In the genomic region with DNA sequence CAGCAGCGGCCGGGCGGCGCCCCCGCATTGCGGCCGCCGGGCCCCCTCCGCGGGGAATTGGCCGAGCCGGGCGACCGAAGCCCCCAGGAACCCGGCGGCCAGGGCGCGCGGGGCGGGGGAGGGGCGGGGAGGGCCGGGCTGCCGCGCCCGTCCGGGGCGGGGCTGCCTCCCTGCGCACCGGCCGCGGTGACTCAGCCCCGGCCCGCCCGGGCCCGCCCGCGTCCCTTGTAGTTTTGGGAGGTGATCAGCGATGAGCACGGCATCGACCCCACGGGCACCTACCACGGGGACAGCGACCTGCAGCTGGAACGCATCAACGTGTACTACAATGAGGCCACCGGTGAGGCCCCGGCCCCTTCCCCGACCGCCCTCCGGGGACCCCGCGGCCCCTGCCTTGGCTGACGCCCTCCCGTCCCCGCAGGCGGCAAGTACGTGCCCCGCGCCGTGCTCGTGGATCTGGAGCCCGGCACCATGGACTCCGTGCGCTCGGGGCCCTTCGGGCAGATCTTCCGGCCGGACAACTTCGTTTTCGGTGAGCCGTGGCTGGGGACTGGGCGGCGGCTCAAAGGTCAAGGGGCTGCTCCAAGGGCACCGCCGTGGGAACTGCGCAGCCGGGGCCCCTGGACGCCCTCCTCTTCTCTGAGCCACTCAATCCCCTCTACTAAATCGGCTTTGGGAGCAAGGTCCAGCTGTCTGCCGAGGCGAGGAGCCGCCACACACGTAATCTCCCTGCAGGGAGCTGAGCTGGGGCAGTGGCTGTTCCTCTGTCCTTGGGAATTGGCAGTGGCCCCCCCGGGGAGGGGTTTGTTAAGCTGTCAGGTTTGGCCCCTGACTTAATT, we compare ENCODE assay signal across 8 cellular contexts. TPM values are rescaled to one million over a fixed set of nuclear protein-coding genes. Genes with fewer than 3 reads are reported as not detected.
DNase-seq lines count a peak whose midpoint lies in the region; ATAC-seq and TF ChIP-seq lines count a peak whose summit lies in the region.

No MANE protein-coding gene starts in this region.

- peak; percentile 5 for ATAC-seq in HG02981 (IDR thresholded peaks at IDR 0.05; ENCODE audit: unreplicated experiment)

- no peaks in the 10 kb centered on the region for H3K9me3 ChIP-seq in hepatocyte (ENCODE audit: low read depth)
- H3K9me3 ChIP-seq in spleen = no peaks in the 10 kb centered on the region

- CTCF ChIA-PET in GM10248 (lab: Yijun Ruan, JAX) = interaction anchor here (0.8 to 8.0 kb wide), 11 partner anchors 11 to 212 kb away, joined by 3 to 92 read pairs (median 4); a partner anchor contains a TSS

- no peak overlapping the region for H2AFZ ChIP-seq in hepatocyte

- no peaks in the 10 kb centered on the region for H3K9me2 ChIP-seq in hepatocyte (replicated peaks; ENCODE audit: insufficient read depth)

- H3K4me1 ChIP-seq in hepatocyte (ENCODE audit: insufficient read depth) (peaks cover 25% of the 10 kb centered on the region), spleen (peaks cover 18 to 73% (median 58%) of the 10 kb centered on the region in 6 donors)

- intact Hi-C loops in spleen (cut with DNase I; ENCODE audit: low total_unique reads) = no loop called here

- H3K79me2 ChIP-seq in hepatocyte = peaks cover 60% of the 10 kb centered on the region

- peak overlapping the region; percentile 94 for H3K27ac ChIP-seq in hepatocyte
- peak overlapping the region; percentile 74 to 99 (median 95) for H3K27ac ChIP-seq in spleen

- peaks cover 24% of the 10 kb centered on the region for H4K20me1 ChIP-seq in hepatocyte (ENCODE audit: insufficient read depth, poor library complexity, severe bottlenecking)

- H3K4me3 ChIP-seq in hepatocyte (peak overlapping the region; percentile 98), spleen (peak overlapping the region; percentile 75 to 94 (median 81))

- 4% methylated on average over 22 of the region's 84 CpGs for WGBS in hepatocyte (ENCODE audit: low lambda C conversion rate, missing lambda C conversion rate)
- WGBS in spleen, 5 donors = 2 to 20% (median 4%) methylated on average over 13 to 84 of the region's 84 CpGs

- DNase-seq in GM10248 (ENCODE audit: extremely low spot score) (peak; percentile 64), T follicular helper cell (ENCODE audit: low read depth) (peak; percentile 56), amniotic stem cell (lab: John Stamatoyannopoulos, UW) (peak; percentile 31), hepatocyte (ENCODE audit: low spot score) (peak; percentile 79), spleen (peak; percentile 94), G401 (ENCODE audit: low spot score) (no peak), NCI-H1105 (lab: John Stamatoyannopoulos, UW) (no peak)

- no peaks in the 10 kb centered on the region for H3K27me3 ChIP-seq in hepatocyte
- H3K27me3 ChIP-seq in spleen (replicated peaks in 1 of 7) = no peaks in the 10 kb centered on the region

- in situ Hi-C loops in G401 (cut with HindIII; ENCODE audit: low sequenced_read_pairs) = no loop called here

- H3K36me3 ChIP-seq in hepatocyte (replicated peaks; ENCODE audit: insufficient read depth, low read depth) (no peaks in the 10 kb centered on the region), spleen (peaks cover 0 to 24% (median 18%) of the 10 kb centered on the region in 6 donors)

- POLR2A ChIA-PET in GM10248 (lab: Yijun Ruan, JAX) = interaction anchor here (0.8 to 6.8 kb wide), 28 partner anchors 8 to 436 kb away, joined by 3 to 124 read pairs (median 4); a partner anchor contains a TSS

- TF ChIP-seq CTCF in GM10248 (IDR thresholded peaks at IDR 0.05; ENCODE audit: control extremely low read depth, extremely low read depth, low read depth, missing control alignments) (no peak), hepatocyte (IDR thresholded peaks at IDR 0.05; ENCODE audit: poor library complexity) (no peak), spleen (IDR thresholded peaks at IDR 0.05 in 8 of 11, conservative IDR thresholded peaks at IDR 0.05 in 3 of 11) (no peak)

- TF ChIP-seq POLR2A in spleen (IDR thresholded peaks at IDR 0.05) = no peak

- H3K4me2 ChIP-seq in hepatocyte = peak overlapping the region; percentile 94

RNA-seq across cellular contexts. Expression of a gene that starts 0.6 kb away (rescaled TPM):
- total RNA-seq in hepatocyte (309 and 313 TPM in 2 replicates), spleen (100 to 1,000 TPM in 4 of 7 donors, 10 to 100 TPM in 3; 55.1 to 137 (median 102) TPM)
- polyA plus RNA-seq in hepatocyte (388 and 446 TPM in 2 replicates), spleen (100 to 1,000 TPM in 2 of 3 donors, 10 to 100 TPM in 1; 59.6 to 112 (median 107) TPM)
- total RNA-seq in G401 (2014; rRNA removed; shearing (Covaris generic)) = 1,012 and 1,099 TPM in 2 replicates

RNA-seq across cellular contexts. Expression of a gene that starts 9.4 kb away (rescaled TPM):
- total RNA-seq in hepatocyte = not detected in 2 replicates
- 1.5 and 2.5 TPM in 2 replicates for polyA plus RNA-seq in hepatocyte
- total RNA-seq in spleen = not detected
- polyA plus RNA-seq in spleen = not detected
- total RNA-seq in G401 (2014; rRNA removed; shearing (Covaris generic)) = not detected in 2 replicates

RNA-seq across cellular contexts. Expression of a gene that starts 11.0 kb away (rescaled TPM):
- total RNA-seq in hepatocyte (1.8 and 2.7 TPM in 2 replicates), spleen (not detected)
- polyA plus RNA-seq in hepatocyte (2.1 and 4.7 TPM in 2 replicates), spleen (not detected)
- not detected in 2 replicates for total RNA-seq in G401 (2014; rRNA removed; shearing (Covaris generic))

RNA-seq across cellular contexts. Expression of a gene that starts 13.4 kb away (rescaled TPM):
- total RNA-seq in hepatocyte = 36.4 and 41.4 TPM in 2 replicates
- 61.1 and 63.5 TPM in 2 replicates for polyA plus RNA-seq in hepatocyte
- total RNA-seq in spleen = 10 to 100 TPM; 27.7 to 46.8 (median 39.9) TPM
- 10 to 100 TPM; 26.6 to 49.7 (median 28.0) TPM for polyA plus RNA-seq in spleen
- 93.6 and 118 TPM in 2 replicates for total RNA-seq in G401 (2014; rRNA removed; shearing (Covaris generic))

RNA-seq across cellular contexts. Expression of a gene that starts 14.4 kb away (rescaled TPM):
- total RNA-seq in hepatocyte (0.68 and 1.4 TPM in 2 replicates), spleen (not detected)
- polyA plus RNA-seq in hepatocyte (0.88 and 1.1 TPM in 2 replicates), spleen (not detected)
- total RNA-seq in G401 (2014; rRNA removed; shearing (Covaris generic)) = not detected in 2 replicates

Comparison
In these comparisons a context has a peak if more than half of its experiments do, and no peak if none do; other contexts are left out.
1. DNase-seq: peak in GM10248 (single experiment), T follicular helper cell (single experiment), amniotic stem cell (single experiment), hepatocyte (single experiment) and spleen (single experiment); none in G401 (single experiment) and NCI-H1105 (single experiment).